ENCODE assay signal across 14 cellular contexts in the genomic region with DNA sequence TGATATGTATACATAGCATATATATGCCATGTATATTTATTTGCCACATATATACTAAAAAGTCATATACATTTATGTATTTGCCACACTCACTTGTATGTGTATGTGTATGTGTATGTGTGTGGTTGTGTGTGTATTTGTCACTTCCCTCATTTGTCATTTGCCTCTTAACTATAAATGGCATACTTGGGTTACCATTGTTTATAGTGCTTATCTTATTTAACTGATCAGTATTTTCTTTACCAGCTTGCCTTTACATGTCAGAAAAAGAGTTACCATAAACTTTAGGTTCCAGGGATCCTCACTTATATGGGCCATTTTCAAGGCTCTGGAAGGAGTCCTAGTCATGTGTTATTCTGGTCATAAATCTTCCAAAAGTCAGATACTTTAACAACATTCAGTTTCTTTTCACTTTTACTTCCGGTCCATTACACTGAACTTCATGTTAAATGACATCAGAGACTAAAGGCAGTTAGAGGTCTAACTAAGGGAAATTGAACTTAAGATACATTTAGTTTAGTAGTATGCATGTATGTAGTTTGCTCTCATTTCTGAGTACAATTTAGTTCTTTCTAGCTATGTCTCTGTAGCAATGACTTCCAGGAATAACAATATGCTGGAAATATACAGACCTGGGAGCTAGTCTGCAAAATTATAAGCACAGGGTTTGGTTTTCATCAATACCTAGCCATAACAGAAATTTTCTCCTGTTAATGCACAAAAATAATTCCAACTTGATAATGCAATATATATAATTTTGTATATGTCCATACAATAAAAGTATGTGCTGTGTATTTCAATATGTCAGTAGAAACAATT. TPM values are rescaled to one million over a fixed set of nuclear protein-coding genes. Genes with fewer than 3 reads are reported as not detected.
DNase-seq lines count a peak whose midpoint lies in the region; ATAC-seq and TF ChIP-seq lines count a peak whose summit lies in the region.
"Had no signal": no experiment of that assay in that cellular context is flagged by ENCODE, and none has a peak within 500 bp of the region (broad histone marks: within the 10 kb centered on the region; RNA-seq: fewer than 3 reads in every experiment).

No MANE protein-coding gene starts in this region.

- CTCF ChIA-PET in activated naive CD4-positive, alpha-beta T cell treated with anti-CD3 and anti-CD28 coated beads, Interleukin-2, amount 10 ng/mL, durations not matched to agents 7 days and 5 days (lab: Charles Lee) = interaction anchor here (0.6 to 0.7 kb wide), 2 partner anchors 115 to 286 kb away, joined by 3 read pairs; no protein-coding TSS in a partner anchor
- CTCF ChIA-PET in activated naive CD4-positive, alpha-beta T cell treated with anti-CD3 and anti-CD28 coated beads for 36 hours (lab: Charles Lee) = no interaction called here

- H3K4me3 ChIP-seq in Loucy (ENCODE audit: low read length, poor library complexity, severe bottlenecking) (no peak overlapping the region), Peyer's patch (no peak overlapping the region)

- peak overlapping the region; percentile 22; the same call in 1 of the 2 replicates for H2AFZ ChIP-seq in Loucy (ENCODE audit: low read length)

- H3K27ac ChIP-seq in Peyer's patch = no peak overlapping the region
- H3K27ac ChIP-seq: neutrophil had no signal

- H3F3A ChIP-seq in Loucy (ENCODE audit: low read depth) = no peaks in the 10 kb centered on the region; the same call in 1 of the 2 replicates

- peaks cover 6% of the 10 kb centered on the region for H3K27me3 Mint-ChIP-seq in activated naive CD4-positive, alpha-beta T cell treated with anti-CD3 and anti-CD28 coated beads, Interleukin-2, amount 10 ng/mL, durations not matched to agents 7 days and 5 days
- H3K27me3 Mint-ChIP-seq in activated naive CD4-positive, alpha-beta T cell treated with anti-CD3 and anti-CD28 coated beads for 36 hours (ENCODE audit: low read depth) = no peaks in the 10 kb centered on the region
- peaks cover under 1% of the 10 kb centered on the region for H3K27me3 Mint-ChIP-seq in dendritic cell treated with granulocyte-macrophage colony-stimulating factor and Interleukin-4, amounts not matched to agents 40 ng/mL and 50 ng/mL, for 4 days

- intact Hi-C loops in activated naive CD4-positive, alpha-beta T cell treated with anti-CD3 and anti-CD28 coated beads for 36 hours (cut with micrococcal nuclease) = loop anchor here (1.0 kb wide), 1 partner anchor 30 kb away; no protein-coding TSS in a partner anchor
- intact Hi-C loops in dendritic cell treated with granulocyte-macrophage colony-stimulating factor and Interleukin-4, amounts not matched to agents 40 ng/mL and 50 ng/mL, for 4 days (cut with micrococcal nuclease) = no loop called here

- H3K9me3 ChIP-seq in Loucy (ENCODE audit: insufficient read depth, low read depth, low read length) (no peaks in the 10 kb centered on the region), Peyer's patch (no peaks in the 10 kb centered on the region)
- H3K9me3 ChIP-seq: neutrophil had no signal

- H3K27ac Mint-ChIP-seq in activated naive CD4-positive, alpha-beta T cell treated with anti-CD3 and anti-CD28 coated beads, Interleukin-2, amount 10 ng/mL, durations not matched to agents 7 days and 5 days = peak overlapping the region; percentile 21
- H3K27ac Mint-ChIP-seq in activated naive CD4-positive, alpha-beta T cell treated with anti-CD3 and anti-CD28 coated beads for 36 hours = no peak overlapping the region
- peak overlapping the region; percentile 46 for H3K27ac Mint-ChIP-seq in dendritic cell treated with granulocyte-macrophage colony-stimulating factor and Interleukin-4, amounts not matched to agents 40 ng/mL and 50 ng/mL, for 4 days
- H3K27ac Mint-ChIP-seq: HFFc6 had no signal

- TF ChIP-seq CTCF in Loucy (conservative IDR thresholded peaks at IDR 0.05; ENCODE audit: low read length) = no peak
- TF ChIP-seq CTCF in Peyer's patch (IDR thresholded peaks at IDR 0.05) = no peak

- peaks cover 24% of the 10 kb centered on the region for H3K4me1 Mint-ChIP-seq in activated naive CD4-positive, alpha-beta T cell treated with anti-CD3 and anti-CD28 coated beads, Interleukin-2, amount 10 ng/mL, durations not matched to agents 7 days and 5 days
- peaks cover 22% of the 10 kb centered on the region for H3K4me1 Mint-ChIP-seq in activated naive CD4-positive, alpha-beta T cell treated with anti-CD3 and anti-CD28 coated beads for 36 hours (ENCODE audit: low read depth)
- peaks cover 13% of the 10 kb centered on the region for H3K4me1 Mint-ChIP-seq in dendritic cell treated with granulocyte-macrophage colony-stimulating factor and Interleukin-4, amounts not matched to agents 40 ng/mL and 50 ng/mL, for 4 days (ENCODE audit: low read depth)

- no peaks in the 10 kb centered on the region for H3K36me3 Mint-ChIP-seq in activated naive CD4-positive, alpha-beta T cell treated with anti-CD3 and anti-CD28 coated beads, Interleukin-2, amount 10 ng/mL, durations not matched to agents 7 days and 5 days
- no peaks in the 10 kb centered on the region for H3K36me3 Mint-ChIP-seq in activated naive CD4-positive, alpha-beta T cell treated with anti-CD3 and anti-CD28 coated beads for 36 hours (ENCODE audit: low read depth)
- H3K36me3 Mint-ChIP-seq in dendritic cell treated with granulocyte-macrophage colony-stimulating factor and Interleukin-4, amounts not matched to agents 40 ng/mL and 50 ng/mL, for 4 days (ENCODE audit: low read depth) = no peaks in the 10 kb centered on the region

- H3K4me1 ChIP-seq in Loucy (ENCODE audit: insufficient read depth, low read length, poor library complexity, severe bottlenecking) (peaks cover 29% of the 10 kb centered on the region), Peyer's patch (peaks cover 0 to 5% (median 0%) of the 10 kb centered on the region in 4 donors)

- no peaks in the 10 kb centered on the region for H3K9me2 ChIP-seq in Loucy (replicated peaks; ENCODE audit: low read depth, low read length)

- H3K4me3 Mint-ChIP-seq in activated naive CD4-positive, alpha-beta T cell treated with anti-CD3 and anti-CD28 coated beads, Interleukin-2, amount 10 ng/mL, durations not matched to agents 7 days and 5 days = no peak overlapping the region
- no peak overlapping the region for H3K4me3 Mint-ChIP-seq in activated naive CD4-positive, alpha-beta T cell treated with anti-CD3 and anti-CD28 coated beads for 36 hours
- no peak overlapping the region for H3K4me3 Mint-ChIP-seq in dendritic cell treated with granulocyte-macrophage colony-stimulating factor and Interleukin-4, amounts not matched to agents 40 ng/mL and 50 ng/mL, for 4 days
- H3K4me3 Mint-ChIP-seq: HFFc6 had no signal

- no peak for TF ChIP-seq POLR2A in Peyer's patch (IDR thresholded peaks at IDR 0.05)

- H3K9me3 Mint-ChIP-seq in activated naive CD4-positive, alpha-beta T cell treated with anti-CD3 and anti-CD28 coated beads, Interleukin-2, amount 10 ng/mL, durations not matched to agents 7 days and 5 days = no peaks in the 10 kb centered on the region
- H3K9me3 Mint-ChIP-seq in activated naive CD4-positive, alpha-beta T cell treated with anti-CD3 and anti-CD28 coated beads for 36 hours = no peaks in the 10 kb centered on the region
- H3K9me3 Mint-ChIP-seq in dendritic cell treated with granulocyte-macrophage colony-stimulating factor and Interleukin-4, amounts not matched to agents 40 ng/mL and 50 ng/mL, for 4 days = no peaks in the 10 kb centered on the region
- H3K9me3 Mint-ChIP-seq: HFFc6 had no signal

- no peak overlapping the region for H3K9ac ChIP-seq in Loucy (ENCODE audit: low read depth, low read length, poor library complexity, severe bottlenecking)

- H3K4me2 ChIP-seq in Loucy (ENCODE audit: low read depth, low read length, poor library complexity, severe bottlenecking) = no peak overlapping the region

- H3K36me3 ChIP-seq in Loucy (ENCODE audit: insufficient read depth, low read length) = no peaks in the 10 kb centered on the region
- H3K36me3 ChIP-seq in Peyer's patch = no peaks in the 10 kb centered on the region
- H3K36me3 ChIP-seq: neutrophil had no signal

- H4K20me1 ChIP-seq in Loucy (ENCODE audit: insufficient read depth, low read length, poor library complexity, severe bottlenecking) = no peaks in the 10 kb centered on the region

- ATAC-seq in HG02678 (IDR thresholded peaks at IDR 0.05; ENCODE audit: unreplicated experiment) = no peak

- DNase-seq in activated naive CD4-positive, alpha-beta T cell treated with anti-CD3 and anti-CD28 coated beads, Interleukin-2, amount 10 ng/mL, durations not matched to agents 7 days and 5 days = no peak
- no peak for DNase-seq in activated naive CD4-positive, alpha-beta T cell treated with anti-CD3 and anti-CD28 coated beads for 36 hours
- DNase-seq in NCI-H2107 (lab: John Stamatoyannopoulos, UW) (no peak), Peyer's patch (no peak), NCI-H2171 (lab: John Stamatoyannopoulos, UW) (no peak)
- DNase-seq: activated CD4-positive, CD25-positive, alpha-beta regulatory T cell treated with anti-CD3 and anti-CD28 coated beads, Interleukin-2, amount 50 U/mL, for 72 hours; HFFc6; NCI-H2081; NCI-H748 treated with DMSO at 0.1 percent for 48 hours; RPMI8226 had no signal

- no peaks in the 10 kb centered on the region for H3K27me3 ChIP-seq in Loucy (ENCODE audit: insufficient read depth, low read length, poor library complexity, severe bottlenecking)
- H3K27me3 ChIP-seq in Peyer's patch = no peaks in the 10 kb centered on the region

- H3K79me2 ChIP-seq in Loucy (ENCODE audit: insufficient read depth, low read length) = no peaks in the 10 kb centered on the region

RNA-seq across cellular contexts. Expression of a gene that starts 33.7 kb away (rescaled TPM):
- 10 to 100 TPM; 43.6 to 47.9 TPM for total RNA-seq in activated naive CD4-positive, alpha-beta T cell treated with anti-CD3 and anti-CD28 coated beads for 36 hours
- 10 to 100 TPM; 26.8 to 69.3 (median 38.8) TPM for total RNA-seq in Peyer's patch
